1 cellular context compared by ENCODE assay signal in the genomic region with DNA sequence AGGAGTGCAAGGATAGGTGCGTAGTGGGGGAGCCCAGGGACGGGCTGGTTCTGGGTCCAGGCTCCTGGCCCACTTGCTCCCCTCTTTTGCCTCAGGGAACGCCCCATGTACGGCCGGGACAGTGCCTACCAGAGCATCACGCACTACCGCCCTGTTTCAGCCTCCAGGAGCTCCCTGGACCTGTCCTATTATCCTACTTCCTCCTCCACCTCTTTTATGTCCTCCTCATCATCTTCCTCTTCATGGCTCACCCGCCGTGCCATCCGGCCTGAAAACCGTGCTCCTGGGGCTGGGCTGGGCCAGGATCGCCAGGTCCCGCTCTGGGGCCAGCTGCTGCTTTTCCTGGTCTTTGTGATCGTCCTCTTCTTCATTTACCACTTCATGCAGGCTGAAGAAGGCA.
TF ChIP-seq lines count a peak whose summit lies in the region.

No MANE protein-coding gene starts in this region.

TF ChIP-seq in A549, 52 proteins besides CTCF, POLR2A, EP300 and RAD21 (continued from another document):
- TF ChIP-seq, protein P1, sequence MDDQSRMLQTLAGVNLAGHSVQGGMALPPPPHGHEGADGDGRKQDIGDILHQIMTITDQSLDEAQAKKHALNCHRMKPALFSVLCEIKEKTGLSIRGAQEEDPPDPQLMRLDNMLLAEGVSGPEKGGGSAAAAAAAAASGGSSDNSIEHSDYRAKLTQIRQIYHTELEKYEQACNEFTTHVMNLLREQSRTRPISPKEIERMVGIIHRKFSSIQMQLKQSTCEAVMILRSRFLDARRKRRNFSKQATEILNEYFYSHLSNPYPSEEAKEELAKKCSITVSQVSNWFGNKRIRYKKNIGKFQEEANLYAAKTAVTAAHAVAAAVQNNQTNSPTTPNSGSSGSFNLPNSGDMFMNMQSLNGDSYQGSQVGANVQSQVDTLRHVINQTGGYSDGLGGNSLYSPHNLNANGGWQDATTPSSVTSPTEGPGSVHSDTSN (IDR thresholded peaks at IDR 0.05): no peak
- no peak for TF ChIP-seq EHMT2 (IDR thresholded peaks at IDR 0.05; ENCODE audit: low read depth)
- TF ChIP-seq CBX8 (IDR thresholded peaks at IDR 0.05): no peak
- no peak for TF ChIP-seq POLR2AphosphoS2 (conservative IDR thresholded peaks at IDR 0.05; ENCODE audit: low read length)
- no peak for TF ChIP-seq ESRRA (IDR thresholded peaks at IDR 0.05; ENCODE audit: borderline replicate concordance, low read length)
- TF ChIP-seq, protein P2, sequence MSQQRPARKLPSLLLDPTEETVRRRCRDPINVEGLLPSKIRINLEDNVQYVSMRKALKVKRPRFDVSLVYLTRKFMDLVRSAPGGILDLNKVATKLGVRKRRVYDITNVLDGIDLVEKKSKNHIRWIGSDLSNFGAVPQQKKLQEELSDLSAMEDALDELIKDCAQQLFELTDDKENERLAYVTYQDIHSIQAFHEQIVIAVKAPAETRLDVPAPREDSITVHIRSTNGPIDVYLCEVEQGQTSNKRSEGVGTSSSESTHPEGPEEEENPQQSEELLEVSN (IDR thresholded peaks at IDR 0.05; ENCODE audit: borderline replicate concordance, low read depth): no peak
- TF ChIP-seq RARB (CRISPR knock-in tag; IDR thresholded peaks at IDR 0.05): no peak
- TF ChIP-seq CBX2 (IDR thresholded peaks at IDR 0.05; ENCODE audit: borderline replicate concordance, low read depth): no peak
- no peak for TF ChIP-seq RFX5 (IDR thresholded peaks at IDR 0.05)
- TF ChIP-seq, protein P3, sequence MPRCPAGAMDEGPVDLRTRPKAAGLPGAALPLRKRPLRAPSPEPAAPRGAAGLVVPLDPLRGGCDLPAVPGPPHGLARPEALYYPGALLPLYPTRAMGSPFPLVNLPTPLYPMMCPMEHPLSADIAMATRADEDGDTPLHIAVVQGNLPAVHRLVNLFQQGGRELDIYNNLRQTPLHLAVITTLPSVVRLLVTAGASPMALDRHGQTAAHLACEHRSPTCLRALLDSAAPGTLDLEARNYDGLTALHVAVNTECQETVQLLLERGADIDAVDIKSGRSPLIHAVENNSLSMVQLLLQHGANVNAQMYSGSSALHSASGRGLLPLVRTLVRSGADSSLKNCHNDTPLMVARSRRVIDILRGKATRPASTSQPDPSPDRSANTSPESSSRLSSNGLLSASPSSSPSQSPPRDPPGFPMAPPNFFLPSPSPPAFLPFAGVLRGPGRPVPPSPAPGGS (IDR thresholded peaks at IDR 0.05): no peak
- TF ChIP-seq TFCP2L1 (CRISPR knock-in tag; IDR thresholded peaks at IDR 0.05): no peak
